In the genomic region with DNA sequence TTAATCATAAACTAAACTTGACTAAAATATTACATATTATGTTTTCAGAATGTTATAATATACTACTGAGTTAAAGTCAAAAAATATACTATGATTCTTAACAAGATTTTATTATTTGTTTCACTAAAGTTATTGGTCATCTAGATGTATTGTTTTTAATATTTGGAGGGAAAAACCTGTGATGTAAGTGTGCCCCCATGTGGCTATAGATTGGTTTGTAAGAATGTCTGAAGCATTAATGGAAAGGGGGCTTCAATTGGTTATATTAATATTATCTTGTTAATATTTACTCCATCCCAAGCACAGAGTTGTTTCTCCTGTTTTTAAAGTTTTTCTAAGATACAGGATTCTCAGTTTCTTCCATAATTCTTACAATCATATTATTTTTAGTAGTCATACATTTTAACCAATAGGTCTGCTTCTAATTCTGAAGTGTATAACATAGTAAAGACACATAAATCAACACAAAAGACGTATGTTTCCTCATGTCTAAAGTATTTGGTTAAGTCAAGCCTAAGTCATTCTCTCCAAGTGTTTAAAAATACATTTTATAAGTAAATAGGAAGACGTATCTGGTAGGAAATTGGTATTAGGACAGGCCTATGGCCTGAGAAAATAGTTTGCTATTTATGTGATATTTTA, we compare ENCODE assay signal across 8 cellular contexts. TPM values are rescaled to one million over a fixed set of nuclear protein-coding genes. Genes with fewer than 3 reads are reported as not detected.
DNase-seq lines count a peak whose midpoint lies in the region; ATAC-seq, FAIRE-seq and TF ChIP-seq lines count a peak whose summit lies in the region.

No MANE protein-coding gene starts in this region.

- no peaks in the 10 kb centered on the region for H4K20me1 ChIP-seq in astrocyte (ENCODE audit: insufficient read depth, low read length)

- H3K79me2 ChIP-seq in astrocyte (ENCODE audit: insufficient read depth, low read length): no peaks in the 10 kb centered on the region

- H3K4me3 Mint-ChIP-seq in astrocyte (ENCODE audit: unreplicated experiment): no peak overlapping the region
- no peak overlapping the region for H3K4me3 Mint-ChIP-seq in activated CD4-positive, alpha-beta T cell treated with anti-CD3 and anti-CD28 coated beads, Interleukin-2, amount 10 ng/mL, durations not matched to agents 7 days and 5 days
- H3K4me3 Mint-ChIP-seq in activated T-helper 2 cell treated with anti-CD3 and anti-CD28 coated beads, Interferon-gamma antibody, Interleukin-2, Interleukin-4, amounts not matched to agents 10 μg/mL and 5 μg/mL and 100 μg/mL, durations not matched to agents 14 hours and 24 hours and 36 hours (ENCODE audit: low read depth): no peak overlapping the region

- no peak overlapping the region for H3K4me2 ChIP-seq in astrocyte (ENCODE audit: low read length)

- intact Hi-C loops in activated T-helper 2 cell treated with anti-CD3 and anti-CD28 coated beads, Interferon-gamma antibody, Interleukin-2, Interleukin-4, amounts not matched to agents 10 μg/mL and 5 μg/mL and 100 μg/mL, durations not matched to agents 14 hours and 24 hours and 36 hours (cut with micrococcal nuclease): loop anchor here (2.0 to 10.0 kb wide), 2 partner anchors 359 to 393 kb away; no protein-coding TSS in a partner anchor

- no peak overlapping the region for H3K27ac ChIP-seq in astrocyte (ENCODE audit: low read depth, low read length)

- no peak overlapping the region for H3K9ac ChIP-seq in astrocyte (ENCODE audit: low read length)

- H3K27me3 ChIP-seq in astrocyte (ENCODE audit: insufficient read depth, low read length): no peaks in the 10 kb centered on the region

- TF ChIP-seq CTCF in LNCAP (IDR thresholded peaks at IDR 0.05) (peak; percentile 68), astrocyte (IDR thresholded peaks at IDR 0.05; ENCODE audit: insufficient read depth, low read depth, low read length) (peak; percentile 32)

- H3K27ac Mint-ChIP-seq in astrocyte (ENCODE audit: unreplicated experiment): no peak overlapping the region
- H3K27ac Mint-ChIP-seq in activated CD4-positive, alpha-beta T cell treated with anti-CD3 and anti-CD28 coated beads, Interleukin-2, amount 10 ng/mL, durations not matched to agents 7 days and 5 days: no peak overlapping the region
- no peak overlapping the region for H3K27ac Mint-ChIP-seq in activated T-helper 2 cell treated with anti-CD3 and anti-CD28 coated beads, Interferon-gamma antibody, Interleukin-2, Interleukin-4, amounts not matched to agents 10 μg/mL and 5 μg/mL and 100 μg/mL, durations not matched to agents 14 hours and 24 hours and 36 hours

- H3K4me1 ChIP-seq in astrocyte (ENCODE audit: insufficient read depth, low read length): no peaks in the 10 kb centered on the region

- no peak overlapping the region for H2AFZ ChIP-seq in astrocyte (ENCODE audit: low read depth, low read length)

- no peaks in the 10 kb centered on the region for H3K36me3 ChIP-seq in astrocyte (ENCODE audit: insufficient read depth, low read length)

- H3K4me1 Mint-ChIP-seq in astrocyte (ENCODE audit: low read depth, unreplicated experiment): peaks cover 8% of the 10 kb centered on the region
- no peaks in the 10 kb centered on the region for H3K4me1 Mint-ChIP-seq in activated CD4-positive, alpha-beta T cell treated with anti-CD3 and anti-CD28 coated beads, Interleukin-2, amount 10 ng/mL, durations not matched to agents 7 days and 5 days
- no peaks in the 10 kb centered on the region for H3K4me1 Mint-ChIP-seq in activated T-helper 2 cell treated with anti-CD3 and anti-CD28 coated beads, Interferon-gamma antibody, Interleukin-2, Interleukin-4, amounts not matched to agents 10 μg/mL and 5 μg/mL and 100 μg/mL, durations not matched to agents 14 hours and 24 hours and 36 hours (ENCODE audit: low read depth)

- POLR2A ChIA-PET in activated CD4-positive, alpha-beta T cell treated with anti-CD3 and anti-CD28 coated beads, Interleukin-2, amount 10 ng/mL, durations not matched to agents 7 days and 5 days (lab: Charles Lee): no interaction called here

- peak; percentile 49 for DNase-seq in DMS53 treated with DMSO at 0.1 percent for 48 hours (lab: John Stamatoyannopoulos, UW; ENCODE audit: unreplicated experiment)
- DNase-seq in astrocyte (ENCODE audit: low read depth): no peak
- DNase-seq in medulla oblongata (ENCODE audit: extremely low spot score): peak; percentile 28
- DNase-seq in activated CD4-positive, alpha-beta T cell treated with anti-CD3 and anti-CD28 coated beads, Interleukin-2, amount 10 ng/mL, durations not matched to agents 7 days and 5 days: no peak
- DNase-seq in activated T-helper 2 cell treated with anti-CD3 and anti-CD28 coated beads, Interferon-gamma antibody, Interleukin-2, Interleukin-4, amounts not matched to agents 10 μg/mL and 5 μg/mL and 100 μg/mL, durations not matched to agents 14 hours and 24 hours and 36 hours (ENCODE audit: low spot score): no peak

- no peaks in the 10 kb centered on the region for H3K9me3 ChIP-seq in astrocyte (ENCODE audit: insufficient read depth, low read depth, low read length)

- CTCF ChIA-PET in activated CD4-positive, alpha-beta T cell treated with anti-CD3 and anti-CD28 coated beads, Interleukin-2, amount 10 ng/mL, durations not matched to agents 7 days and 5 days (lab: Charles Lee): no interaction called here

- no peaks in the 10 kb centered on the region for H3K27me3 Mint-ChIP-seq in astrocyte (ENCODE audit: low read depth, unreplicated experiment)
- H3K27me3 Mint-ChIP-seq in activated CD4-positive, alpha-beta T cell treated with anti-CD3 and anti-CD28 coated beads, Interleukin-2, amount 10 ng/mL, durations not matched to agents 7 days and 5 days: no peaks in the 10 kb centered on the region
- no peaks in the 10 kb centered on the region for H3K27me3 Mint-ChIP-seq in activated T-helper 2 cell treated with anti-CD3 and anti-CD28 coated beads, Interferon-gamma antibody, Interleukin-2, Interleukin-4, amounts not matched to agents 10 μg/mL and 5 μg/mL and 100 μg/mL, durations not matched to agents 14 hours and 24 hours and 36 hours (ENCODE audit: low read depth)

- H3K9me3 Mint-ChIP-seq in astrocyte (ENCODE audit: unreplicated experiment): no peaks in the 10 kb centered on the region
- no peaks in the 10 kb centered on the region for H3K9me3 Mint-ChIP-seq in activated CD4-positive, alpha-beta T cell treated with anti-CD3 and anti-CD28 coated beads, Interleukin-2, amount 10 ng/mL, durations not matched to agents 7 days and 5 days
- no peaks in the 10 kb centered on the region for H3K9me3 Mint-ChIP-seq in activated T-helper 2 cell treated with anti-CD3 and anti-CD28 coated beads, Interferon-gamma antibody, Interleukin-2, Interleukin-4, amounts not matched to agents 10 μg/mL and 5 μg/mL and 100 μg/mL, durations not matched to agents 14 hours and 24 hours and 36 hours

- peak; percentile 29 for FAIRE-seq in astrocyte (lab: Jason Lieb, UNC)

- no peak overlapping the region for H3K4me3 ChIP-seq in astrocyte (ENCODE audit: insufficient read depth, low read depth, low read length)

- ATAC-seq in GM21825 (IDR thresholded peaks at IDR 0.05; ENCODE audit: unreplicated experiment) (no peak), GM19395 (IDR thresholded peaks at IDR 0.05; ENCODE audit: unreplicated experiment) (no peak)

- no peaks in the 10 kb centered on the region for H3K36me3 Mint-ChIP-seq in astrocyte (ENCODE audit: low read depth, unreplicated experiment)
- no peaks in the 10 kb centered on the region for H3K36me3 Mint-ChIP-seq in activated CD4-positive, alpha-beta T cell treated with anti-CD3 and anti-CD28 coated beads, Interleukin-2, amount 10 ng/mL, durations not matched to agents 7 days and 5 days (ENCODE audit: low read depth)
- H3K36me3 Mint-ChIP-seq in activated T-helper 2 cell treated with anti-CD3 and anti-CD28 coated beads, Interferon-gamma antibody, Interleukin-2, Interleukin-4, amounts not matched to agents 10 μg/mL and 5 μg/mL and 100 μg/mL, durations not matched to agents 14 hours and 24 hours and 36 hours (ENCODE audit: low read depth): no peaks in the 10 kb centered on the region

RNA-seq across cellular contexts. Expression of gene GNAT3, which starts 58.0 kb away (rescaled TPM):
- total RNA-seq in astrocyte: not detected in 2 replicates
- not detected for total RNA-seq in activated CD4-positive, alpha-beta T cell treated with anti-CD3 and anti-CD28 coated beads, Interleukin-2, amount 10 ng/mL, durations not matched to agents 7 days and 5 days
- not detected in 2 replicates for total RNA-seq in activated T-helper 2 cell treated with anti-CD3 and anti-CD28 coated beads, Interferon-gamma antibody, Interleukin-2, Interleukin-4, amounts not matched to agents 10 μg/mL and 5 μg/mL and 100 μg/mL, durations not matched to agents 14 hours and 24 hours and 36 hours

Comparison
In these comparisons a context has a peak if more than half of its experiments do, and no peak if none do; other contexts are left out.
1. DNase-seq: peak in DMS53 treated with DMSO at 0.1 percent for 48 hours (single experiment) and medulla oblongata (single experiment); none in astrocyte (single experiment), activated CD4-positive, alpha-beta T cell treated with anti-CD3 and anti-CD28 coated beads, Interleukin-2, amount 10 ng/mL, durations not matched to agents 7 days and 5 days (single experiment) and activated T-helper 2 cell treated with anti-CD3 and anti-CD28 coated beads, Interferon-gamma antibody, Interleukin-2, Interleukin-4, amounts not matched to agents 10 μg/mL and 5 μg/mL and 100 μg/mL, durations not matched to agents 14 hours and 24 hours and 36 hours (single experiment).